1 cellular context compared by ENCODE assay signal in the genomic region with DNA sequence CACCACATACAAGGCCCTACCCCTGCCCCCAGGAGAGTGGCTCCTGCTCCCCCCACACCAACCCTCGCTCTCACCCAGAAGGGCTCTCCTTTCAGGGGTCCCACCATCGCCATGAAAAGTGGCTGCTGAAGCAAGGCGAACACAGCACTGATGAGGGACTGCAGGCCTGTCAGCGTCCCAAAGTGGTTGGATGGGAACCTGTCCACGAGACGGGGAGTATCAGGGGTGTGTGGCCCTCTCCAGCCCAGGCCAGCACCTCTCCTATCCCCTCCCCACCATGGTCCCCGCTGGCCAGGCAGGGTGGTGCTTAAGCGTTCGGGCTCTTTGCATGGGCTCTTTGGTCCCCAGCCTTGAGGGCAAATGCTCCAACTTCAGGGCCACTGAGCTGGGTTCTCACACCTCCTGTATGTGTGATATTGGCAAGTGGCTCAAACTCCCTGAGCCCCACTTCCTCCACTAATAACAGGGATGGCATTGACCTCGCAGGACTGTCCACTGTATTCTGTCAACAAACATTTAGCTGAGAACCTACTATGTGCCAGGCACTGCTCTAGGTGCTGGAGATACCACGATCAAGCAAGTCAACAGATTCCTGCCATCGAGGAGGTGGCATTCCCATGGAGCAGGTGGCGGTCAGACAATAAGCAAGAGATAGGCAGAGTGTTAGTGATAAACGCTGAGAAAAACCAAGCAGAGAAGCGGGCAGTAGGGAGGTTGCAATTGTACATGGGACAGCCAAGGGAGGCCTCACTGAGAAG.
TF ChIP-seq lines count a peak whose summit lies in the region.

No MANE protein-coding gene starts in this region.

TF ChIP-seq in K562, 482 proteins besides CTCF, POLR2A, EP300 and RAD21:
- TF ChIP-seq TEAD4 (IDR thresholded peaks at IDR 0.05; ENCODE audit: low read length) (no peak), TEAD4 (CRISPR knock-in tag; IDR thresholded peaks at IDR 0.05; ENCODE audit: borderline replicate concordance) (no peak), RBFOX2 (IDR thresholded peaks at IDR 0.05; ENCODE audit: low read depth, low read length) (0 out of 2 replicates have a peak, but pooled peaks have one; percentile 22), POLR2G (IDR thresholded peaks at IDR 0.05; ENCODE audit: low read depth, low read length) (peak; percentile 54), ZKSCAN3 (CRISPR knock-in tag; IDR thresholded peaks at IDR 0.05) (no peak), ZKSCAN1 (IDR thresholded peaks at IDR 0.05; ENCODE audit: low read depth, low read length) (peak; percentile 76)
